28 cellular contexts compared by ENCODE assay signal in the genomic region with DNA sequence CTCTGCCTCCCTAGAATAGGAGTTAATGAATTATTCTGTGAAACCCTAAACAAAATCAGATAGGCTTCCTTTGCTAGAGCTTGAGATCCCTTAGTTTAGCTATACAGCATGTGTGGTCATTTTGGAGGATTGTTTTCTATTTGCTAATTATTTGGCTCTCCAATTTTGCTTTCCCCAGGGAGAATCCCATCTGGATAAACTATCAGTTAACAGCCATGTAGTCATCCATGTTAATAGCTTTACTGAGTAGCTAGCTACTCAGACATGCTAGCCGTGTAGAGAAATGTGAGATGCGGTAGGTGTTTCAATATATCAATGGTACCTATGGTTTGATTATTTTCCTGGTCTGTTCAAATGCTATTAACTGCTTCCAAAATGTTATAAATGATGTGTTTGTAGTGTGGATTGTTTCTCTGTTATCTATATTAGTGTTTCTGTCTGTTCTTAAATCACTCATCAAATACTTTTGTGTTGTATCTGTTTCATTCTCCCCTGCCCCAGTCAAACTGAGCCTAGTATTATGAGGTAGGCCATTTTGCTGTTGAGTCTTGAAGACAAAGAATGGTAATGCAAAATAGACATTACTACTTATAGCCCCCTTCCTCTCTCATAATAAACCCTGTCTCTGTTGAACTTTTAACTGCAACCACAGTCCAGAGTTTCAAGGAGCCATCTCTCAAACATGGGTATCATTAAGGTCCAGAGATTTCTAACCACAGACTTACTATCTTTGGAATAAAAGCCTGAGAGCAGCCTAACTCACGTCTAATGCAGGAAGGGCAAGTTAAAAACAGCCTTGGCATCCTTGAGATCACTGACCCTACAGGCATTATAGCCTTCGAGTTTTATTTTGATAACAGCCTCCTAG. TPM values are rescaled to one million over a fixed set of nuclear protein-coding genes. Genes with fewer than 3 reads are reported as not detected.
A peak's percentile ranks its signal among the peaks of the same experiment; 100 is the strongest.
DNase-seq lines count a peak whose midpoint lies in the region; ATAC-seq, FAIRE-seq and TF ChIP-seq lines count a peak whose summit lies in the region.
"Had no signal": no experiment of that assay in that cellular context is flagged by ENCODE, and none has a peak within 500 bp of the region (broad histone marks: within the 10 kb centered on the region; RNA-seq: fewer than 3 reads in every experiment).

No MANE protein-coding gene starts in this region.

- no peak for TF ChIP-seq CTCF in GM12878 (IDR thresholded peaks at IDR 0.05 in 2 of 3, conservative IDR thresholded peaks at IDR 0.05 in 1 of 3; ENCODE audit: control insufficient read depth in 2 of 3, extremely low read depth in 1 of 3, insufficient read depth in 1 of 3, low read depth in 3 of 3, low read length in 3 of 3)
- TF ChIP-seq CTCF in mammary epithelial cell (conservative IDR thresholded peaks at IDR 0.05 in 1 of 2, IDR thresholded peaks at IDR 0.05 in 1 of 2; ENCODE audit: extremely low read depth in 1 of 2, insufficient read depth in 1 of 2, low read depth in 1 of 2, low read length in 2 of 2), result no peak

- no peak overlapping the region for H3K4me3 ChIP-seq in GM12878
- no peak overlapping the region for H3K4me3 ChIP-seq in mammary epithelial cell (replicated peaks in 1 of 3; ENCODE audit: insufficient read depth in 1 of 3, low read depth in 2 of 3, low read length in 3 of 3)
- H3K4me3 ChIP-seq: ascending aorta, colonic mucosa, neural progenitor cell, pancreas, skin epidermis, stomach, vagina had no signal

- H3K27ac ChIP-seq in GM12878 (ENCODE audit: control insufficient read depth, insufficient read depth), result no peak overlapping the region; the same call in 1 of the 2 replicates
- no peak overlapping the region for H3K27ac ChIP-seq in mammary epithelial cell (ENCODE audit: insufficient read depth, low read depth, low read length)
- H3K27ac ChIP-seq: ascending aorta, colonic mucosa, KMS-11, neural progenitor cell, pancreas, skin epidermis, stomach, vagina had no signal

- H3K4me3 Mint-ChIP-seq in activated CD8-positive, alpha-beta memory T cell treated with anti-CD3 and anti-CD28 coated beads, Interleukin-2, amount 10 ng/mL, durations not matched to agents 7 days and 5 days, result no peak overlapping the region
- H3K4me3 Mint-ChIP-seq: activated CD4-positive, alpha-beta memory T cell treated with anti-CD3 and anti-CD28 coated beads for 36 hours; CD8-positive, alpha-beta T cell; neural progenitor cell; T-helper 1 cell treated with Interleukin-12 subunit alpha and Interleukin-12 subunit beta and Interleukin-4 antibody, amounts not matched to agents 30 μg/mL and 1 μg/mL, for 36 hours had no signal

- POLR2A ChIA-PET in GM12878 (lab: Charles Lee), result interaction anchor here (1.0 to 1.5 kb wide), 2 partner anchors 14 to 15 kb away, joined by 3 read pairs; no protein-coding TSS in a partner anchor

- H3K4me1 ChIP-seq in GM12878 (ENCODE audit: control insufficient read depth, insufficient read depth, low read length), result peaks cover 11% of the 10 kb centered on the region; the same call in 1 of the 2 replicates
- H3K4me1 ChIP-seq in mammary epithelial cell (ENCODE audit: insufficient read depth, low read length), result no peaks in the 10 kb centered on the region
- H3K4me1 ChIP-seq: ascending aorta, colonic mucosa, pancreas, stomach, vagina had no signal

- dilution Hi-C loops in mammary epithelial cell (cut with HindIII; ENCODE audit: low sequenced_read_pairs), result no loop called here

- peaks cover 45% of the 10 kb centered on the region for H3K4me1 Mint-ChIP-seq in activated CD8-positive, alpha-beta memory T cell treated with anti-CD3 and anti-CD28 coated beads, Interleukin-2, amount 10 ng/mL, durations not matched to agents 7 days and 5 days

- intact Hi-C loops in GM12878 (cut with micrococcal nuclease; ENCODE audit: unreplicated experiment) (no loop called here), mammary epithelial cell (cut with micrococcal nuclease) (no loop called here)

- 57% methylated on average over 4 of the region's 4 CpGs for WGBS in GM12878 (ENCODE audit: insufficient coverage, insufficient replicate concordance, low lambda C conversion rate, missing lambda C conversion rate)
- WGBS in mammary epithelial cell (ENCODE audit: low coverage, missing lambda C conversion rate), result 73% methylated on average over 4 of the region's 4 CpGs

- DNase-seq in activated CD8-positive, alpha-beta memory T cell treated with anti-CD3 and anti-CD28 coated beads, Interleukin-2, amount 10 ng/mL, durations not matched to agents 7 days and 5 days, result no peak
- DNase-seq in activated CD8-positive, alpha-beta memory T cell treated with anti-CD3 and anti-CD28 coated beads for 24 hours, result no peak
- peak; percentile 24 for DNase-seq in DMS 273 treated with DMSO at 0.1 percent for 48 hours (lab: John Stamatoyannopoulos, UW)
- no peak for DNase-seq in GM12878 (ENCODE audit: low read depth, low spot score)
- no peak for DNase-seq in mammary epithelial cell
- no peak for DNase-seq in stimulated activated CD4-positive, alpha-beta T cell treated with anti-CD3 and anti-CD28 coated beads, Interleukin-15, amount 100 ng/mL, for 24 hours
- DNase-seq: activated CD4-positive, alpha-beta memory T cell treated with anti-CD3 and anti-CD28 coated beads for 36 hours; activated CD4-positive, CD25-positive, alpha-beta regulatory T cell; activated gamma-delta T cell treated with Interleukin-2 at 50 U/mL for 16 hours; BE2C; CD8-positive, alpha-beta T cell; colonic mucosa; effector CD4-positive, alpha-beta T cell; H7; hypothalamus; mesenchymal stem cell; NCI-H2029; pancreas; SK-N-SH; stomach had no signal

- H3K9me3 ChIP-seq in GM12878 (replicated peaks; ENCODE audit: control insufficient read depth, insufficient read depth, low read length) (no peaks in the 10 kb centered on the region), mammary epithelial cell (replicated peaks; ENCODE audit: insufficient read depth, low read length) (no peaks in the 10 kb centered on the region)
- H3K9me3 ChIP-seq: ascending aorta, BE2C, colonic mucosa, pancreas, SK-N-SH, stomach, vagina had no signal

- no peaks in the 10 kb centered on the region for H3K36me3 ChIP-seq in GM12878 (ENCODE audit: control insufficient read depth in 2 of 2, insufficient read depth in 2 of 2, low read length in 1 of 2)
- H3K36me3 ChIP-seq in mammary epithelial cell (ENCODE audit: insufficient read depth, low read length), result no peaks in the 10 kb centered on the region
- H3K36me3 ChIP-seq: ascending aorta, BE2C, colonic mucosa, neural progenitor cell, pancreas, stomach, vagina had no signal

- RAD21 ChIA-PET in GM12878 (lab: Charles Lee; ENCODE audit: unreplicated experiment), result interaction anchor here (0.6 to 2.0 kb wide), 4 partner anchors 8 to 105 kb away, joined by 3 to 5 read pairs (median 4); no protein-coding TSS in a partner anchor

- no peak overlapping the region for H3K4me2 ChIP-seq in GM12878 (ENCODE audit: control insufficient read depth, insufficient read depth)
- no peak overlapping the region for H3K4me2 ChIP-seq in mammary epithelial cell (ENCODE audit: insufficient read depth, low read depth, low read length)
- H3K4me2 ChIP-seq: KMS-11, neural progenitor cell, SK-N-SH had no signal

- H3K9ac ChIP-seq in GM12878 (ENCODE audit: control insufficient read depth, insufficient read depth, low read length) (no peak overlapping the region), mammary epithelial cell (ENCODE audit: insufficient read depth, low read length) (no peak overlapping the region)
- H3K9ac ChIP-seq: KMS-11, neural progenitor cell, SK-N-SH had no signal

- in situ Hi-C loops in GM12878 (cut with MboI) (no loop called here), mammary epithelial cell (cut with MboI; ENCODE audit: low sequenced_read_pairs in 2 of 2) (no loop called here)

- CTCF ChIA-PET in activated CD8-positive, alpha-beta memory T cell treated with anti-CD3 and anti-CD28 coated beads, Interleukin-2, amount 10 ng/mL, durations not matched to agents 7 days and 5 days (lab: Charles Lee), result interaction anchor here (1.0 to 1.5 kb wide), 2 partner anchors 15 to 20 kb away, joined by 3 read pairs; no protein-coding TSS in a partner anchor
- CTCF ChIA-PET in GM12878 (lab: Yijun Ruan, JAX) (interaction anchor here (1.2 to 1.9 kb wide), 3 partner anchors 12 to 34 kb away, joined by 3 to 5 read pairs (median 4); no protein-coding TSS in a partner anchor), mammary epithelial cell (lab: Charles Lee; ENCODE audit: low non-redundant PET) (no interaction called here)

- H3K27ac Mint-ChIP-seq in activated CD8-positive, alpha-beta memory T cell treated with anti-CD3 and anti-CD28 coated beads, Interleukin-2, amount 10 ng/mL, durations not matched to agents 7 days and 5 days, result no peak overlapping the region
- H3K27ac Mint-ChIP-seq: activated CD4-positive, alpha-beta memory T cell treated with anti-CD3 and anti-CD28 coated beads for 36 hours; CD8-positive, alpha-beta T cell; neural progenitor cell; T-helper 1 cell treated with Interleukin-12 subunit alpha and Interleukin-12 subunit beta and Interleukin-4 antibody, amounts not matched to agents 30 μg/mL and 1 μg/mL, for 36 hours had no signal

- ATAC-seq in activated CD8-positive, alpha-beta memory T cell treated with anti-CD3 and anti-CD28 coated beads, Interleukin-2, amount 10 ng/mL, durations not matched to agents 7 days and 5 days, result peak; percentile 36
- ATAC-seq in HG02852 (IDR thresholded peaks at IDR 0.05; ENCODE audit: unreplicated experiment) (peak; percentile 43), GM12878 (peak; percentile 55)
- ATAC-seq: CD8-positive, alpha-beta T cell; pancreas had no signal

- no peak for TF ChIP-seq POLR2A in GM12878 (IDR thresholded peaks at IDR 0.05; ENCODE audit: low read depth, low read length)

- no peak for TF ChIP-seq RAD21 in GM12878 (IDR thresholded peaks at IDR 0.05; ENCODE audit: insufficient read depth, low read depth, low read length)

- H3K27me3 ChIP-seq in GM12878 (replicated peaks in 1 of 2; ENCODE audit: control insufficient read depth in 2 of 2, insufficient read depth in 2 of 2, low read length in 1 of 2), result no peaks in the 10 kb centered on the region
- H3K27me3 ChIP-seq in mammary epithelial cell (ENCODE audit: insufficient read depth, low read length), result no peaks in the 10 kb centered on the region
- H3K27me3 ChIP-seq: ascending aorta, BE2C, colonic mucosa, neural progenitor cell, vagina had no signal

- FAIRE-seq in GM12878 (lab: Jason Lieb, UNC), result no peak
- FAIRE-seq: pancreas, TTC549 had no signal

- H3K36me3 Mint-ChIP-seq in activated CD8-positive, alpha-beta memory T cell treated with anti-CD3 and anti-CD28 coated beads, Interleukin-2, amount 10 ng/mL, durations not matched to agents 7 days and 5 days, result peaks cover 28% of the 10 kb centered on the region
- H3K36me3 Mint-ChIP-seq: CD8-positive, alpha-beta T cell had no signal

- H3K79me2 ChIP-seq in GM12878 (ENCODE audit: control insufficient read depth, insufficient read depth, low read length) (no peaks in the 10 kb centered on the region; the same call in 1 of the 2 replicates), mammary epithelial cell (ENCODE audit: insufficient read depth, low read length) (no peaks in the 10 kb centered on the region)

- H3K9me3 Mint-ChIP-seq in activated CD8-positive, alpha-beta memory T cell treated with anti-CD3 and anti-CD28 coated beads, Interleukin-2, amount 10 ng/mL, durations not matched to agents 7 days and 5 days (ENCODE audit: low read depth), result no peaks in the 10 kb centered on the region
- H3K9me3 Mint-ChIP-seq: activated CD4-positive, alpha-beta memory T cell treated with anti-CD3 and anti-CD28 coated beads for 36 hours; CD8-positive, alpha-beta T cell; neural progenitor cell; T-helper 1 cell treated with Interleukin-12 subunit alpha and Interleukin-12 subunit beta and Interleukin-4 antibody, amounts not matched to agents 30 μg/mL and 1 μg/mL, for 36 hours had no signal

- H3K27me3 Mint-ChIP-seq in activated CD8-positive, alpha-beta memory T cell treated with anti-CD3 and anti-CD28 coated beads, Interleukin-2, amount 10 ng/mL, durations not matched to agents 7 days and 5 days, result no peaks in the 10 kb centered on the region

- H4K20me1 ChIP-seq in GM12878 (ENCODE audit: control insufficient read depth, insufficient read depth), result no peaks in the 10 kb centered on the region
- no peaks in the 10 kb centered on the region for H4K20me1 ChIP-seq in mammary epithelial cell (ENCODE audit: insufficient read depth, low read length)

- no peak overlapping the region; the same call in 1 of the 2 replicates for H2AFZ ChIP-seq in GM12878 (ENCODE audit: control insufficient read depth, low read depth, low read length)
- H2AFZ ChIP-seq in mammary epithelial cell (ENCODE audit: low read depth, low read length), result no peak overlapping the region
- H2AFZ ChIP-seq: neural progenitor cell had no signal

- no peak for TF ChIP-seq EP300 in GM12878 (IDR thresholded peaks at IDR 0.05; ENCODE audit: borderline replicate concordance in 1 of 2, control insufficient read depth in 1 of 2, low read depth in 2 of 2, low read length in 2 of 2)

- BruUV-seq in GM12878 (replicated peaks; lab: Mats Ljungman, UMichigan) (no TSS peak), mammary epithelial cell (replicated peaks; lab: Mats Ljungman, UMichigan) (no TSS peak)

- SMC1A ChIA-PET in GM12878 (lab: Charles Lee; ENCODE audit: uncharacterized antibody, unreplicated experiment), result interaction anchor here (0.7 to 6.2 kb wide), 7 partner anchors 8 to 171 kb away, joined by 3 to 25 read pairs (median 4); no protein-coding TSS in a partner anchor

RNA-seq across cellular contexts. Expression of gene GRAMD1B, which starts 56.1 kb away (rescaled TPM):
- 10 to 100 TPM; 75.6 to 89.9 TPM for total RNA-seq in activated CD8-positive, alpha-beta memory T cell treated with anti-CD3 and anti-CD28 coated beads, Interleukin-2, amount 10 ng/mL, durations not matched to agents 7 days and 5 days
- total RNA-seq in GM12878 (2013; cell fraction: nucleolus; rRNA removed), result 194 and 207 TPM in 2 replicates
- total RNA-seq in GM12878 (2014; rRNA removed), result 26.4 and 29.9 TPM in 2 replicates
- 24.4 and 27.5 TPM in 2 replicates for total RNA-seq in GM12878 (2014; rRNA removed; fragmentation: Illumina TruSeq; extraction: Trizol)
- 49.1 and 52.1 TPM in 2 replicates for total RNA-seq in GM12878 (2021)
- 6.3 TPM for polyA plus RNA-seq in GM12878 (2011; ENCODE audit: low read depth)
- 25.3 and 32.3 TPM in 2 replicates for polyA plus RNA-seq in GM12878 (2011; rRNA removed)
- 30.8 and 36.7 TPM in 2 replicates for polyA plus RNA-seq in GM12878 (2011; cell fraction: cytosol; rRNA removed)
- 84.2 and 87.2 TPM in 2 replicates for polyA plus RNA-seq in GM12878 (2011; cell fraction: nucleus; rRNA removed)
- polyA plus RNA-seq in GM12878 (2012), result 11.4 and 11.5 TPM in 2 replicates
- 25.7 and 28.2 TPM in 2 replicates for polyA plus RNA-seq in GM12878 (2014; fragmentation: Illumina TruSeq; extraction: Trizol)
- 1 to 10 TPM; 1.9 to 3.5 TPM for polyA plus RNA-seq in GM12878 (2014; fragmentation: Nextera tagmentation; extraction: Ambion mirVana)
- 35.7 and 37.5 TPM in 2 replicates for polyA plus RNA-seq in GM12878 (2014; rRNA removed)
- polyA plus RNA-seq in GM12878 (2016; fragmentation: Nextera tagmentation; extraction: Ambion mirVana), result 10 to 100 TPM; 12.6 to 13.3 TPM
- 46.2 and 52.8 TPM in 2 replicates for polyA minus RNA-seq in GM12878 (2011; rRNA and poly(A)+ RNA removed)
- polyA minus RNA-seq in GM12878 (2011; cell fraction: cytosol; rRNA and poly(A)+ RNA removed), result 19.5 and 22.4 TPM in 2 replicates
- 33.9 and 57.1 TPM in 2 replicates for polyA minus RNA-seq in GM12878 (2011; cell fraction: nucleus; rRNA and poly(A)+ RNA removed)
- total RNA-seq in mammary epithelial cell, result under 1 TPM in 1 of 2 donors, not detected in 1; 0.17 TPM
- polyA plus RNA-seq in mammary epithelial cell, result 0.05 TPM
- polyA minus RNA-seq in mammary epithelial cell, result not detected

Comparison
In these comparisons a context has a peak if more than half of its experiments do, and no peak if none do; other contexts are left out.
1. RNA of gene GRAMD1B, which starts 56.1 kb away (total RNA-seq): 75.6 to 89.9 TPM in activated CD8-positive, alpha-beta memory T cell treated with anti-CD3 and anti-CD28 coated beads, Interleukin-2, amount 10 ng/mL, durations not matched to agents 7 days and 5 days and 24.4 to 207 TPM in GM12878; 0.17 TPM in mammary epithelial cell; every median in the first group is over 10 times any median in the second.
2. Peak in every context shown above with its lines, with median percentiles within 50 percentile points of each other: ATAC-seq.